In the genomic region with DNA sequence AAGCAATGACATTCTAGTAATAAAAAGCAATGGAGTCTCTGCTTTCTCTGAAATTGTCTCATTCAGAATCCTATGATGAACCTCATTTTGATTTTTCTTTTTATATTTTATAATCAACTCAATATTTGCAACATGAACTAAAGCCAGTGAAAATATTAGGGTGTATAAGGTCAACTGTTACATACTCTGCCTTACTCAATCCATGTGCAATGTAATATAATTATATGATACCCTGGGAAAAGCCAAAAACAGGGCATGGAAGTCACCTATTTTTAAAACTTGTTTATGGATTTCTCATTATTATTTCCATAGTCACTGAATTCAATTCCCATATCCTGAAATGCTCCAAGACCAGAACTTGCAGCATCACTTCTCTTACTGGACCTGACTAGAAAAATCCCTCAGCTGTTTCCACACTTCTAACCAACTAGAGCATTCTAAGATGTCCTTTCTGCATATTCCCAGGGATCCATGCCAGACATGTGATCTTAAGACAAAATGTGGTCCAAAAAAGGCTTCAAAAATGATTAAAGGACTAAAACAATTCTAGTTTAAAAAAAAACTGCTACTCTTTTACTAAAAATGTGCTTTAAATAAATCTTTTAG, we compare ENCODE assay signal across 22 cellular contexts.
"Had no signal": no experiment of that assay in that cellular context is flagged by ENCODE, and none has a peak within 500 bp of the region (broad histone marks: within the 10 kb centered on the region; RNA-seq: fewer than 3 reads in every experiment).

No MANE protein-coding gene starts in this region.

- ATAC-seq: effector memory CD8-positive, alpha-beta T cell; left cardiac atrium; natural killer cell treated with Interleukin-12 subunit alpha and Interleukin-12 subunit beta and Interleukin-15 and Interleukin-18, amount 100 ng/mL, for 72 hours; stimulated activated effector memory CD8-positive, alpha-beta T cell treated with anti-CD3 and anti-CD28 coated beads, Interleukin-12 subunit alpha, Interleukin-12 subunit beta, amount 100 ng/mL, for 72 hours had no signal

- H3K27ac ChIP-seq: esophagus squamous epithelium, hepatocyte, neutrophil, parathyroid adenoma, sigmoid colon, stomach, thyroid gland, vagina had no signal

- H3K36me3 ChIP-seq: esophagus squamous epithelium, neutrophil, sigmoid colon, stomach, thyroid gland, vagina had no signal

- DNase-seq: cortex of kidney; effector memory CD8-positive, alpha-beta T cell; erythroblast; esophagus squamous epithelium; head of caudate nucleus; left cardiac atrium; sigmoid colon; stimulated activated CD4-positive, alpha-beta T cell treated with anti-CD3 and anti-CD28 coated beads, Interleukin-2, amount 100 ng/mL, for 24 hours; stimulated activated CD4-positive, alpha-beta T cell treated with anti-CD3 and anti-CD28 coated beads, Interleukin-4, amount 100 ng/mL, for 24 hours; stimulated activated naive CD4-positive, alpha-beta T cell treated with Interleukin-2 at 50 U/mL for 16 hours; stomach; thyroid gland; trophoblast cell had no signal

- FAIRE-seq: frontal cortex, islet of Langerhans had no signal

- H3K4me3 ChIP-seq: esophagus squamous epithelium, hepatocyte, lung, sigmoid colon, stomach, thyroid gland, vagina had no signal

- H3K9ac ChIP-seq: parathyroid adenoma had no signal

- H3K4me1 ChIP-seq: esophagus squamous epithelium, parathyroid adenoma, sigmoid colon, stomach, thyroid gland, vagina had no signal

- H3K27me3 ChIP-seq: esophagus squamous epithelium, hepatocyte, neutrophil, sigmoid colon, stomach, thyroid gland, vagina had no signal

- H3K9me3 ChIP-seq: esophagus squamous epithelium, neutrophil, stomach, thyroid gland, vagina had no signal
